Comparison of ENCODE assay signal across 1 cellular context in genomic region chr10:27659786-27660185, GRCh38.
TF ChIP-seq lines count a peak whose summit lies in the region.

No MANE protein-coding gene starts in this region.

TF ChIP-seq in GM23338, 12 proteins besides CTCF, POLR2A, EP300 and RAD21 (continued from another document):
- TF ChIP-seq REST (IDR thresholded peaks at IDR 0.05; ENCODE audit: unreplicated experiment) (no peak), ZNF114 (CRISPR knock-in tag; IDR thresholded peaks at IDR 0.05) (no peak), CREB1 (CRISPR knock-in tag; IDR thresholded peaks at IDR 0.05; ENCODE audit: low read depth) (no peak), ZNF462 (CRISPR knock-in tag; IDR thresholded peaks at IDR 0.05) (no peak)
